2 cellular contexts compared by ENCODE assay signal in genomic region chr1:58753431-58753866, GRCh38.
TF ChIP-seq lines count a peak whose summit lies in the region.

No MANE protein-coding gene starts in this region.

TF ChIP-seq in liver, 16 proteins besides CTCF, POLR2A, EP300 and RAD21 (continued from another document):
- TF ChIP-seq MAX (IDR thresholded peaks at IDR 0.05) (peak; percentile 10), SP1 (IDR thresholded peaks at IDR 0.05) (no peak), FOXA2 (IDR thresholded peaks at IDR 0.05) (no peak), TAF1 (conservative IDR thresholded peaks at IDR 0.05) (peak; percentile 15), HNF4A (conservative IDR thresholded peaks at IDR 0.05) (no peak), JUND (IDR thresholded peaks at IDR 0.05) (no peak)
- TF ChIP-seq, protein P1, sequence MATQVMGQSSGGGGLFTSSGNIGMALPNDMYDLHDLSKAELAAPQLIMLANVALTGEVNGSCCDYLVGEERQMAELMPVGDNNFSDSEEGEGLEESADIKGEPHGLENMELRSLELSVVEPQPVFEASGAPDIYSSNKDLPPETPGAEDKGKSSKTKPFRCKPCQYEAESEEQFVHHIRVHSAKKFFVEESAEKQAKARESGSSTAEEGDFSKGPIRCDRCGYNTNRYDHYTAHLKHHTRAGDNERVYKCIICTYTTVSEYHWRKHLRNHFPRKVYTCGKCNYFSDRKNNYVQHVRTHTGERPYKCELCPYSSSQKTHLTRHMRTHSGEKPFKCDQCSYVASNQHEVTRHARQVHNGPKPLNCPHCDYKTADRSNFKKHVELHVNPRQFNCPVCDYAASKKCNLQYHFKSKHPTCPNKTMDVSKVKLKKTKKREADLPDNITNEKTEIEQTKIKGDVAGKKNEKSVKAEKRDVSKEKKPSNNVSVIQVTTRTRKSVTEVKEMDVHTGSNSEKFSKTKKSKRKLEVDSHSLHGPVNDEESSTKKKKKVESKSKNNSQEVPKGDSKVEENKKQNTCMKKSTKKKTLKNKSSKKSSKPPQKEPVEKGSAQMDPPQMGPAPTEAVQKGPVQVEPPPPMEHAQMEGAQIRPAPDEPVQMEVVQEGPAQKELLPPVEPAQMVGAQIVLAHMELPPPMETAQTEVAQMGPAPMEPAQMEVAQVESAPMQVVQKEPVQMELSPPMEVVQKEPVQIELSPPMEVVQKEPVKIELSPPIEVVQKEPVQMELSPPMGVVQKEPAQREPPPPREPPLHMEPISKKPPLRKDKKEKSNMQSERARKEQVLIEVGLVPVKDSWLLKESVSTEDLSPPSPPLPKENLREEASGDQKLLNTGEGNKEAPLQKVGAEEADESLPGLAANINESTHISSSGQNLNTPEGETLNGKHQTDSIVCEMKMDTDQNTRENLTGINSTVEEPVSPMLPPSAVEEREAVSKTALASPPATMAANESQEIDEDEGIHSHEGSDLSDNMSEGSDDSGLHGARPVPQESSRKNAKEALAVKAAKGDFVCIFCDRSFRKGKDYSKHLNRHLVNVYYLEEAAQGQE (IDR thresholded peaks at IDR 0.05) = no peak

TF ChIP-seq in WTC11, 78 proteins besides CTCF, POLR2A, EP300 and RAD21:
- TF ChIP-seq, protein P2, sequence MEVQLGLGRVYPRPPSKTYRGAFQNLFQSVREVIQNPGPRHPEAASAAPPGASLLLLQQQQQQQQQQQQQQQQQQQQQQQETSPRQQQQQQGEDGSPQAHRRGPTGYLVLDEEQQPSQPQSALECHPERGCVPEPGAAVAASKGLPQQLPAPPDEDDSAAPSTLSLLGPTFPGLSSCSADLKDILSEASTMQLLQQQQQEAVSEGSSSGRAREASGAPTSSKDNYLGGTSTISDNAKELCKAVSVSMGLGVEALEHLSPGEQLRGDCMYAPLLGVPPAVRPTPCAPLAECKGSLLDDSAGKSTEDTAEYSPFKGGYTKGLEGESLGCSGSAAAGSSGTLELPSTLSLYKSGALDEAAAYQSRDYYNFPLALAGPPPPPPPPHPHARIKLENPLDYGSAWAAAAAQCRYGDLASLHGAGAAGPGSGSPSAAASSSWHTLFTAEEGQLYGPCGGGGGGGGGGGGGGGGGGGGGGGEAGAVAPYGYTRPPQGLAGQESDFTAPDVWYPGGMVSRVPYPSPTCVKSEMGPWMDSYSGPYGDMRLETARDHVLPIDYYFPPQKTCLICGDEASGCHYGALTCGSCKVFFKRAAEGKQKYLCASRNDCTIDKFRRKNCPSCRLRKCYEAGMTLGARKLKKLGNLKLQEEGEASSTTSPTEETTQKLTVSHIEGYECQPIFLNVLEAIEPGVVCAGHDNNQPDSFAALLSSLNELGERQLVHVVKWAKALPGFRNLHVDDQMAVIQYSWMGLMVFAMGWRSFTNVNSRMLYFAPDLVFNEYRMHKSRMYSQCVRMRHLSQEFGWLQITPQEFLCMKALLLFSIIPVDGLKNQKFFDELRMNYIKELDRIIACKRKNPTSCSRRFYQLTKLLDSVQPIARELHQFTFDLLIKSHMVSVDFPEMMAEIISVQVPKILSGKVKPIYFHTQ (CRISPR knock-in tag; IDR thresholded peaks at IDR 0.05) = no peak
- TF ChIP-seq IRF2 (CRISPR knock-in tag; IDR thresholded peaks at IDR 0.05; ENCODE audit: borderline replicate concordance, low read depth) (no peak), ZNF219 (CRISPR knock-in tag; IDR thresholded peaks at IDR 0.05; ENCODE audit: borderline replicate concordance) (no peak), SMAD4 (CRISPR knock-in tag; IDR thresholded peaks at IDR 0.05) (no peak), KAT7 (CRISPR knock-in tag; IDR thresholded peaks at IDR 0.05; ENCODE audit: borderline replicate concordance) (no peak), PRDM15 (CRISPR knock-in tag; IDR thresholded peaks at IDR 0.05) (no peak), GTF2I (CRISPR knock-in tag; conservative IDR thresholded peaks at IDR 0.05) (no peak), JUN (CRISPR knock-in tag; IDR thresholded peaks at IDR 0.05) (no peak), ZNF121 (CRISPR knock-in tag; IDR thresholded peaks at IDR 0.05) (no peak), SOX15 (CRISPR knock-in tag; IDR thresholded peaks at IDR 0.05) (no peak), RELA (CRISPR knock-in tag; IDR thresholded peaks at IDR 0.05; ENCODE audit: borderline replicate concordance) (no peak), GRHL2 (CRISPR knock-in tag; IDR thresholded peaks at IDR 0.05; ENCODE audit: insufficient replicate concordance, severe bottlenecking) (no peak), NR1H2 (CRISPR knock-in tag; IDR thresholded peaks at IDR 0.05) (no peak)
- TF ChIP-seq, protein P3, sequence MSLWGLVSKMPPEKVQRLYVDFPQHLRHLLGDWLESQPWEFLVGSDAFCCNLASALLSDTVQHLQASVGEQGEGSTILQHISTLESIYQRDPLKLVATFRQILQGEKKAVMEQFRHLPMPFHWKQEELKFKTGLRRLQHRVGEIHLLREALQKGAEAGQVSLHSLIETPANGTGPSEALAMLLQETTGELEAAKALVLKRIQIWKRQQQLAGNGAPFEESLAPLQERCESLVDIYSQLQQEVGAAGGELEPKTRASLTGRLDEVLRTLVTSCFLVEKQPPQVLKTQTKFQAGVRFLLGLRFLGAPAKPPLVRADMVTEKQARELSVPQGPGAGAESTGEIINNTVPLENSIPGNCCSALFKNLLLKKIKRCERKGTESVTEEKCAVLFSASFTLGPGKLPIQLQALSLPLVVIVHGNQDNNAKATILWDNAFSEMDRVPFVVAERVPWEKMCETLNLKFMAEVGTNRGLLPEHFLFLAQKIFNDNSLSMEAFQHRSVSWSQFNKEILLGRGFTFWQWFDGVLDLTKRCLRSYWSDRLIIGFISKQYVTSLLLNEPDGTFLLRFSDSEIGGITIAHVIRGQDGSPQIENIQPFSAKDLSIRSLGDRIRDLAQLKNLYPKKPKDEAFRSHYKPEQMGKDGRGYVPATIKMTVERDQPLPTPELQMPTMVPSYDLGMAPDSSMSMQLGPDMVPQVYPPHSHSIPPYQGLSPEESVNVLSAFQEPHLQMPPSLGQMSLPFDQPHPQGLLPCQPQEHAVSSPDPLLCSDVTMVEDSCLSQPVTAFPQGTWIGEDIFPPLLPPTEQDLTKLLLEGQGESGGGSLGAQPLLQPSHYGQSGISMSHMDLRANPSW (CRISPR knock-in tag; conservative IDR thresholded peaks at IDR 0.05; ENCODE audit: low read depth) = no peak
- TF ChIP-seq, protein P4, sequence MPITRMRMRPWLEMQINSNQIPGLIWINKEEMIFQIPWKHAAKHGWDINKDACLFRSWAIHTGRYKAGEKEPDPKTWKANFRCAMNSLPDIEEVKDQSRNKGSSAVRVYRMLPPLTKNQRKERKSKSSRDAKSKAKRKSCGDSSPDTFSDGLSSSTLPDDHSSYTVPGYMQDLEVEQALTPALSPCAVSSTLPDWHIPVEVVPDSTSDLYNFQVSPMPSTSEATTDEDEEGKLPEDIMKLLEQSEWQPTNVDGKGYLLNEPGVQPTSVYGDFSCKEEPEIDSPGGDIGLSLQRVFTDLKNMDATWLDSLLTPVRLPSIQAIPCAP (CRISPR knock-in tag; IDR thresholded peaks at IDR 0.05) = no peak
- TF ChIP-seq, protein P5, sequence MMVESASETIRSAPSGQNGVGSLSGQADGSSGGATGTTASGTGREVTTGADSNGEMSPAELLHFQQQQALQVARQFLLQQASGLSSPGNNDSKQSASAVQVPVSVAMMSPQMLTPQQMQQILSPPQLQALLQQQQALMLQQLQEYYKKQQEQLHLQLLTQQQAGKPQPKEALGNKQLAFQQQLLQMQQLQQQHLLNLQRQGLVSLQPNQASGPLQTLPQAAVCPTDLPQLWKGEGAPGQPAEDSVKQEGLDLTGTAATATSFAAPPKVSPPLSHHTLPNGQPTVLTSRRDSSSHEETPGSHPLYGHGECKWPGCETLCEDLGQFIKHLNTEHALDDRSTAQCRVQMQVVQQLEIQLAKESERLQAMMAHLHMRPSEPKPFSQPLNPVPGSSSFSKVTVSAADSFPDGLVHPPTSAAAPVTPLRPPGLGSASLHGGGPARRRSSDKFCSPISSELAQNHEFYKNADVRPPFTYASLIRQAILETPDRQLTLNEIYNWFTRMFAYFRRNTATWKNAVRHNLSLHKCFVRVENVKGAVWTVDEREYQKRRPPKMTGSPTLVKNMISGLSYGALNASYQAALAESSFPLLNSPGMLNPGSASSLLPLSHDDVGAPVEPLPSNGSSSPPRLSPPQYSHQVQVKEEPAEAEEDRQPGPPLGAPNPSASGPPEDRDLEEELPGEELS (CRISPR knock-in tag; IDR thresholded peaks at IDR 0.05) = no peak
- TF ChIP-seq, protein P6, sequence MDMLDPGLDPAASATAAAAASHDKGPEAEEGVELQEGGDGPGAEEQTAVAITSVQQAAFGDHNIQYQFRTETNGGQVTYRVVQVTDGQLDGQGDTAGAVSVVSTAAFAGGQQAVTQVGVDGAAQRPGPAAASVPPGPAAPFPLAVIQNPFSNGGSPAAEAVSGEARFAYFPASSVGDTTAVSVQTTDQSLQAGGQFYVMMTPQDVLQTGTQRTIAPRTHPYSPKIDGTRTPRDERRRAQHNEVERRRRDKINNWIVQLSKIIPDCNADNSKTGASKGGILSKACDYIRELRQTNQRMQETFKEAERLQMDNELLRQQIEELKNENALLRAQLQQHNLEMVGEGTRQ (CRISPR knock-in tag; IDR thresholded peaks at IDR 0.05) = no peak
